ENCODE assay signal across 9 cellular contexts in the genomic region with DNA sequence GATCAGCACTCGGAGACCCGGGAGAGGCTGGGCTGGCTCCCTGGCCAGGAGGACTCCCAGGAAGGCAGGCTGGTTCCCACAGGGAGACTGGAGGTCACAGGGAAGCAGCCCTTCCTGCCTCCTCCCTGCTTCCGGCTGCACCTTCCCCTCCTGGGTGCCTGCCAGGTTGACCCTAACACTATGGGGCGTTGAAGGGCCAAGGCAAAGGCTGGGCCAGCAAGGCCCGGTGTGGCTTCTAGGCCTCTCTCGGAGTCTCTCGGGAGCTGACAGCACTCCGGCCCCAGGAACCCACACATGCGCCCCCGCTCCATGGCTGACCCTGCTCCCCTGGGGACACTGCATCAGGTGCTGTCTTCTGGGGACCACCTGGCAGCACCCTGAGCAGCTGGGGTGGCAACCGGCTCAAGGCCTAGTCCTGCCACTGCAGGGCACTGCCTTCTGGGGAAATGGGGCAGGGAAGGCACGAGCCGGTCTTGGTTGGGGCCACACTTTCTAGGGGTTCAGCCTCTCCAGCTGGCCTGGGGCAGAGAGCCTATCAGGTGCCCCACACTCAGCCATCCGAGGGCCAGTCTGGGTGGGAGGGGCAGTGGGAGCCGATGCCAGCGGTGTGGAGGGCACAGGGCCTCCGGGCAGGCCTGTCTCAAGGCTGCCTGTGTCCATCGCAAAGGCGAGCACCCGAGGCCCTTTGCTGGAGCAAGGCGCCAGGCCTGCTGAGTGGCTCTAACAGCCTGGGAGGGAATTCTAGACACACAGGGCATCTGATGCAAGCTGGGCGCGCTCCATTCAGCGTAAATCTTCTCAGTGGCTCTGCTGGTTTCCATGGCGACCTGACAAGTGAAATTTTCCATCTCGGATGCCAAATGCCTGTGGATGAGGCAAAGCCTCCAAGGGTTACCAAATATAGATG. TPM values are rescaled to one million over a fixed set of nuclear protein-coding genes. Genes with fewer than 3 reads are reported as not detected.
DNase-seq lines count a peak whose midpoint lies in the region; ATAC-seq and TF ChIP-seq lines count a peak whose summit lies in the region.
"Had no signal": no experiment of that assay in that cellular context is flagged by ENCODE, and none has a peak within 500 bp of the region (broad histone marks: within the 10 kb centered on the region; RNA-seq: fewer than 3 reads in every experiment).

No MANE protein-coding gene starts in this region.

- H3K9me3 Mint-ChIP-seq in activated T-cell treated with anti-CD3 and anti-CD28 coated beads, Interleukin-2, amount 50 U/mL, for 24 hours: no peaks in the 10 kb centered on the region
- H3K9me3 Mint-ChIP-seq: activated naive CD4-positive, alpha-beta T cell treated with anti-CD3 and anti-CD28 coated beads for 36 hours had no signal

- peak overlapping the region; percentile 70 to 82 (median 72) for H3K9ac ChIP-seq in skeletal muscle tissue (ENCODE audit: low read depth in 1 of 3, low read length in 3 of 3)

- DNase-seq in HCEC 1CT (peak; percentile 89), astrocyte of the spinal cord (ENCODE audit: low read depth, low spot score) (peak; percentile 96), iris pigment epithelial cell (ENCODE audit: low read depth) (peak; percentile 92), T-helper 17 cell (no peak), DMS79 (lab: John Stamatoyannopoulos, UW) (no peak)
- no peak for DNase-seq in activated T-cell treated with anti-CD3 and anti-CD28 coated beads, Interleukin-2, amount 50 U/mL, for 24 hours
- DNase-seq: activated naive CD4-positive, alpha-beta T cell treated with anti-CD3 and anti-CD28 coated beads for 36 hours had no signal

- H3K27me3 ChIP-seq in skeletal muscle tissue (ENCODE audit: control insufficient read depth in 3 of 3, insufficient read depth in 3 of 3, low read length in 3 of 3): no peaks in the 10 kb centered on the region

- TF ChIP-seq CTCF in astrocyte of the spinal cord (IDR thresholded peaks at IDR 0.05; ENCODE audit: low read depth, low read length): no peak

- H3K4me3 Mint-ChIP-seq in activated T-cell treated with anti-CD3 and anti-CD28 coated beads, Interleukin-2, amount 50 U/mL, for 24 hours: no peak overlapping the region
- no peak overlapping the region for H3K4me3 Mint-ChIP-seq in T-helper 17 cell
- H3K4me3 Mint-ChIP-seq: activated naive CD4-positive, alpha-beta T cell treated with anti-CD3 and anti-CD28 coated beads for 36 hours had no signal

- ATAC-seq in GM21447 (IDR thresholded peaks at IDR 0.05; ENCODE audit: unreplicated experiment) (no peak), T-helper 17 cell (no peak)

- H3K27ac Mint-ChIP-seq in activated T-cell treated with anti-CD3 and anti-CD28 coated beads, Interleukin-2, amount 50 U/mL, for 24 hours: no peak overlapping the region
- no peak overlapping the region for H3K27ac Mint-ChIP-seq in T-helper 17 cell
- H3K27ac Mint-ChIP-seq: activated naive CD4-positive, alpha-beta T cell treated with anti-CD3 and anti-CD28 coated beads for 36 hours had no signal

- in situ Hi-C loops in astrocyte of the spinal cord (cut with HindIII; ENCODE audit: low sequenced_read_pairs): no loop called here

- H3K27ac ChIP-seq in skeletal muscle tissue (ENCODE audit: low read depth, low read length): peak overlapping the region; percentile 96

- H3K9me3 ChIP-seq in skeletal muscle tissue (ENCODE audit: control insufficient read depth in 3 of 3, low read length in 3 of 3) (no peaks in the 10 kb centered on the region), T-helper 17 cell (ENCODE audit: control insufficient read depth, low read length, poor library complexity, severe bottlenecking) (no peaks in the 10 kb centered on the region)

- peaks cover 13% of the 10 kb centered on the region for H3K4me1 Mint-ChIP-seq in activated T-cell treated with anti-CD3 and anti-CD28 coated beads, Interleukin-2, amount 50 U/mL, for 24 hours (ENCODE audit: low read depth)
- H3K4me1 Mint-ChIP-seq in T-helper 17 cell: peaks cover 7% of the 10 kb centered on the region

- H3K36me3 Mint-ChIP-seq in activated T-cell treated with anti-CD3 and anti-CD28 coated beads, Interleukin-2, amount 50 U/mL, for 24 hours (ENCODE audit: low read depth): peaks cover 10% of the 10 kb centered on the region
- no peaks in the 10 kb centered on the region for H3K36me3 Mint-ChIP-seq in T-helper 17 cell (ENCODE audit: low read depth)

- H3K4me3 ChIP-seq in astrocyte of the spinal cord (ENCODE audit: low read depth, low read length) (no peak overlapping the region), skeletal muscle tissue (ENCODE audit: low read length in 3 of 3) (peak overlapping the region in 2 of 3 donors; percentile 27 to 45)

- peaks cover 99 to 100% (median 99%) of the 10 kb centered on the region in 3 donors for H3K4me1 ChIP-seq in skeletal muscle tissue (ENCODE audit: control insufficient read depth in 3 of 3, insufficient read depth in 3 of 3, low read length in 3 of 3)

- H3K27me3 Mint-ChIP-seq in activated T-cell treated with anti-CD3 and anti-CD28 coated beads, Interleukin-2, amount 50 U/mL, for 24 hours: peaks cover 4% of the 10 kb centered on the region
- peaks cover 10% of the 10 kb centered on the region for H3K27me3 Mint-ChIP-seq in T-helper 17 cell

- no peaks in the 10 kb centered on the region for H3K36me3 ChIP-seq in skeletal muscle tissue (ENCODE audit: control insufficient read depth in 3 of 3, insufficient read depth in 3 of 3, low read length in 3 of 3)

RNA-seq across cellular contexts. Expression of a gene that starts 5.6 kb away (rescaled TPM):
- total RNA-seq in skeletal muscle tissue (18.8 TPM), T-helper 17 cell (1 to 10 TPM; 4.4 to 6.9 TPM)

RNA-seq across cellular contexts. Expression of a gene that starts 45.1 kb away (rescaled TPM):
- total RNA-seq in skeletal muscle tissue: 6.8 TPM
- total RNA-seq in T-helper 17 cell: under 1 TPM in 1 of 2 donors, not detected in 1; 0.34 TPM
- total RNA-seq: activated naive CD4-positive, alpha-beta T cell treated with anti-CD3 and anti-CD28 coated beads for 36 hours had no signal

Comparison
In these comparisons a context has a peak if more than half of its experiments do, and no peak if none do; other contexts are left out.
1. DNase-seq: peak in HCEC 1CT (single experiment), astrocyte of the spinal cord (single experiment) and iris pigment epithelial cell (single experiment); none in activated T-cell treated with anti-CD3 and anti-CD28 coated beads, Interleukin-2, amount 50 U/mL, for 24 hours (single experiment), T-helper 17 cell (0 of 3) and DMS79 (single experiment).